28 cellular contexts compared by ENCODE assay signal in the genomic region with DNA sequence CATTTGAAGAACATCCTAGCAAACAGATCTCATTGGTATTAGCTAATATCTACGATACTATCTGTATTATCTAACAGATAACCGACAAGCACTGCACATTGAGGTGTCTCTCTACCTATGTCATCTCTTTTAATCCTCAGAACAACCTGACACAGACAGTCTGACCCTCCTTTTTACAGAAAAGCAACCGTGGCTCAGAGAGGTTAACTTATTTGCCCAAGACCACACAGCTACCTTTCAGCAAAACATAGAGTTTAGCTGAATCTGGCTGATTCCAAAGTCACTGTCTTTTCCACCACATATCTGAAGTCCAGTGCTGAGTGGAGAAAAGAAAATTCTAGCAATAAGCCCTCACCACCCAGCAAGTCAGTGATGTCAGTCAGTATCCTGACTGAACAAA.
"Had no signal": no experiment of that assay in that cellular context is flagged by ENCODE, and none has a peak within 500 bp of the region (broad histone marks: within the 10 kb centered on the region; RNA-seq: fewer than 3 reads in every experiment).

No MANE protein-coding gene starts in this region.

- ATAC-seq: naive thymus-derived CD4-positive, alpha-beta T cell; natural killer cell; psoas muscle; right lobe of liver; stimulated activated memory B cell treated with anti-CD40 and anti-IgM and Interleukin-4, amounts not matched to agents 10 μg/mL and 1 μg/mL and 100 μg/mL, for 72 hours; stimulated activated naive CD8-positive, alpha-beta T cell treated with anti-CD3 and anti-CD28 coated beads, Interleukin-15, amount 100 ng/mL, for 72 hours; stimulated activated naive CD8-positive, alpha-beta T cell treated with anti-CD3 and anti-CD28 coated beads, Interleukin-15, Interleukin-2, amounts not matched to agents 100 U/mL and 50 U/mL, for 24 hours had no signal

- H2AFZ ChIP-seq: neural progenitor cell, parathyroid adenoma had no signal

- H3K27me3 ChIP-seq: neural progenitor cell, ovary, right lobe of liver, sigmoid colon, thyroid gland, tibial nerve, upper lobe of left lung, vagina had no signal

- H3K36me3 Mint-ChIP-seq: natural killer cell had no signal

- H3K4me1 ChIP-seq: right lobe of liver, sigmoid colon had no signal

- H3K27ac ChIP-seq: neural progenitor cell, ovary, parathyroid adenoma, right lobe of liver, sigmoid colon, thoracic aorta, thyroid gland, tibial nerve, upper lobe of left lung, vagina had no signal

- H3K9ac ChIP-seq: neural progenitor cell, parathyroid adenoma had no signal

- DNase-seq: naive thymus-derived CD4-positive, alpha-beta T cell; natural killer cell; occipital lobe; ovary; posterior cingulate gyrus; psoas muscle; right lobe of liver; sigmoid colon; small intestine; stimulated activated CD4-positive, alpha-beta T cell treated with anti-CD3 and anti-CD28 coated beads, Interleukin-15, amount 100 ng/mL, for 24 hours; stimulated activated CD4-positive, alpha-beta T cell treated with anti-CD3 and anti-CD28 coated beads, Interleukin-2, amount 100 ng/mL, for 24 hours; stimulated activated CD4-positive, alpha-beta T cell treated with anti-CD3 and anti-CD28 coated beads, Interleukin-2, amount 100 ng/mL, for 48 hours; stimulated activated CD4-positive, alpha-beta T cell treated with anti-CD3 and anti-CD28 coated beads, Interleukin-4, amount 100 ng/mL, for 24 hours; stimulated activated naive CD4-positive, alpha-beta T cell; stimulated activated naive CD8-positive, alpha-beta T cell treated with anti-CD3 and anti-CD28 coated beads, Interleukin-15, amount 100 ng/mL, for 72 hours; stimulated activated naive CD8-positive, alpha-beta T cell treated with anti-CD3 and anti-CD28 coated beads, Interleukin-15, Interleukin-2, amounts not matched to agents 100 U/mL and 50 U/mL, for 24 hours; thyroid gland; trophoblast cell; upper lobe of left lung had no signal

- H3K4me1 Mint-ChIP-seq: natural killer cell; stimulated activated naive CD8-positive, alpha-beta T cell treated with anti-CD3 and anti-CD28 coated beads, Interleukin-15, amount 100 ng/mL, for 72 hours had no signal

- H3K36me3 ChIP-seq: neural progenitor cell, ovary, right lobe of liver, sigmoid colon, thoracic aorta, thyroid gland, tibial nerve, upper lobe of left lung, vagina had no signal

- H3K4me3 Mint-ChIP-seq: naive thymus-derived CD4-positive, alpha-beta T cell; natural killer cell; nephron; neural progenitor cell; stimulated activated memory B cell treated with anti-CD40 and anti-IgM and Interleukin-4, amounts not matched to agents 10 μg/mL and 1 μg/mL and 100 μg/mL, for 72 hours; stimulated activated naive CD8-positive, alpha-beta T cell treated with anti-CD3 and anti-CD28 coated beads, Interleukin-15, amount 100 ng/mL, for 72 hours had no signal

- H3K9me3 ChIP-seq: ovary, psoas muscle, right lobe of liver, sigmoid colon, thoracic aorta, thyroid gland, tibial nerve, upper lobe of left lung, vagina had no signal

- FAIRE-seq: small intestine, urothelium cell line had no signal

- H3K27ac Mint-ChIP-seq: naive thymus-derived CD4-positive, alpha-beta T cell; natural killer cell; nephron; neural progenitor cell; progenitor cell of endocrine pancreas; stimulated activated memory B cell treated with anti-CD40 and anti-IgM and Interleukin-4, amounts not matched to agents 10 μg/mL and 1 μg/mL and 100 μg/mL, for 72 hours; stimulated activated naive CD8-positive, alpha-beta T cell treated with anti-CD3 and anti-CD28 coated beads, Interleukin-15, amount 100 ng/mL, for 72 hours had no signal

- H3K79me2 ChIP-seq: parathyroid adenoma had no signal

- H3K9me3 Mint-ChIP-seq: natural killer cell, nephron had no signal

- H3K4me2 ChIP-seq: neural progenitor cell had no signal

- H3K4me3 ChIP-seq: neural progenitor cell, ovary, psoas muscle, right lobe of liver, sigmoid colon, thoracic aorta, thyroid gland, tibial nerve, upper lobe of left lung, vagina had no signal
